ENCODE assay signal across 14 cellular contexts in genomic region chr2:226665306-226665831, GRCh38.
A peak's percentile ranks its signal among the peaks of the same experiment; 100 is the strongest.
DNase-seq lines count a peak whose midpoint lies in the region; TF ChIP-seq lines count a peak whose summit lies in the region.
"Had no signal": no experiment of that assay in that cellular context is flagged by ENCODE, and none has a peak within 500 bp of the region (broad histone marks: within the 10 kb centered on the region; RNA-seq: fewer than 3 reads in every experiment).

No MANE protein-coding gene starts in this region.

- no peak overlapping the region for H3K27ac Mint-ChIP-seq in endodermal cell
- H3K27ac Mint-ChIP-seq: CD8-positive, alpha-beta memory T cell; H9 had no signal

- H3K36me3 ChIP-seq in osteoblast (ENCODE audit: insufficient read depth, low read length), result no peaks in the 10 kb centered on the region
- H3K36me3 ChIP-seq in endodermal cell (ENCODE audit: control insufficient read depth, insufficient read depth, low read length), result no peaks in the 10 kb centered on the region
- H3K36me3 ChIP-seq: BLaER1 had no signal

- no peaks in the 10 kb centered on the region for H3K9me3 Mint-ChIP-seq in endodermal cell
- H3K9me3 Mint-ChIP-seq: CD8-positive, alpha-beta memory T cell had no signal

- H4K20me1 ChIP-seq in osteoblast (ENCODE audit: insufficient read depth, low read length), result no peaks in the 10 kb centered on the region
- H4K20me1 ChIP-seq: BLaER1 had no signal

- 78 to 93% methylated on average over 1 to 3 of the region's 3 CpGs for WGBS in endodermal cell (ENCODE audit: insufficient coverage in 1 of 2, insufficient read length in 1 of 2), 2 experiments

- no peak overlapping the region for H3K4me2 ChIP-seq in osteoblast (ENCODE audit: insufficient read depth, low read length)
- H3K4me2 ChIP-seq: BLaER1 had no signal

- H3K27me3 Mint-ChIP-seq in endodermal cell (ENCODE audit: insufficient read depth), result peaks cover 28% of the 10 kb centered on the region

- H2AFZ ChIP-seq in osteoblast (ENCODE audit: low read length), result no peak overlapping the region

- no peaks in the 10 kb centered on the region for H3K27me3 ChIP-seq in osteoblast (ENCODE audit: insufficient read depth, low read length)
- H3K27me3 ChIP-seq in endodermal cell (ENCODE audit: control insufficient read depth, insufficient read depth, low read length, poor library complexity, severe bottlenecking), result peaks cover 11% of the 10 kb centered on the region
- H3K27me3 ChIP-seq: BLaER1 had no signal

- H3K4me3 ChIP-seq in osteoblast (ENCODE audit: insufficient read depth, low read length) (no peak overlapping the region), endodermal cell (ENCODE audit: low read length) (no peak overlapping the region)
- H3K4me3 ChIP-seq: BLaER1 had no signal

- no peak overlapping the region for H3K9ac ChIP-seq in endodermal cell (ENCODE audit: extremely low read depth, low read length, poor library complexity, severe bottlenecking)
- H3K9ac ChIP-seq: BLaER1 had no signal

- H3K4me1 Mint-ChIP-seq in endodermal cell, result peaks cover 6% of the 10 kb centered on the region
- H3K4me1 Mint-ChIP-seq: CD8-positive, alpha-beta memory T cell had no signal

- H3K79me2 ChIP-seq in osteoblast (ENCODE audit: insufficient read depth, low read length), result no peaks in the 10 kb centered on the region

- H3K4me1 ChIP-seq in osteoblast (ENCODE audit: insufficient read depth, low read length) (peaks cover 18% of the 10 kb centered on the region), endodermal cell (ENCODE audit: control insufficient read depth, insufficient read depth, low read length) (no peaks in the 10 kb centered on the region)
- H3K4me1 ChIP-seq: BLaER1, Caco-2 had no signal

- H3K9me3 ChIP-seq in osteoblast (ENCODE audit: low read depth, low read length) (no peaks in the 10 kb centered on the region), endodermal cell (ENCODE audit: control insufficient read depth, low read length) (no peaks in the 10 kb centered on the region)
- H3K9me3 ChIP-seq: BLaER1, Caco-2 had no signal

- TF ChIP-seq CTCF in 22Rv1 (IDR thresholded peaks at IDR 0.05) (no peak), osteoblast (IDR thresholded peaks at IDR 0.05; ENCODE audit: extremely low read depth, low read depth, low read length) (no peak), endodermal cell (conservative IDR thresholded peaks at IDR 0.05) (no peak)

- H3K4me3 Mint-ChIP-seq in endodermal cell, result no peak overlapping the region
- H3K4me3 Mint-ChIP-seq: CD8-positive, alpha-beta memory T cell; H9 had no signal

- no peaks in the 10 kb centered on the region for H3K36me3 Mint-ChIP-seq in endodermal cell (ENCODE audit: low read depth)
- H3K36me3 Mint-ChIP-seq: CD8-positive, alpha-beta memory T cell had no signal

- DNase-seq in AG20443 (ENCODE audit: low spot score) (peak; percentile 25), LHCN-M2 (ENCODE audit: low read depth) (peak; percentile 59), fibroblast of peridontal ligament (ENCODE audit: extremely low read depth) (peak; percentile 62), osteoblast (ENCODE audit: insufficient read length, low spot score, missing footprints) (no peak), endodermal cell (no peak), substantia nigra (lab: John Stamatoyannopoulos, UW) (no peak)
- DNase-seq in stimulated activated CD4-positive, alpha-beta T cell treated with anti-CD3 and anti-CD28 coated beads, Interleukin-4, amount 100 ng/mL, for 1 hour, result no peak
- DNase-seq: AML-193; Caco-2; CD8-positive, alpha-beta memory T cell; GOT3; H9 had no signal

- H3K27ac ChIP-seq in 22Rv1 (peak overlapping the region; percentile 64; the same call in 1 of the 2 replicates), osteoblast (ENCODE audit: low read depth, low read length) (no peak overlapping the region), endodermal cell (ENCODE audit: low read depth, low read length) (no peak overlapping the region), substantia nigra (ENCODE audit: low read depth, low read length, poor library complexity, severe bottlenecking) (no peak overlapping the region)
- H3K27ac ChIP-seq: BLaER1 had no signal

Comparison
In these comparisons a context has a peak if more than half of its experiments do, and no peak if none do; other contexts are left out.
1. DNase-seq: peak in AG20443 (single experiment), LHCN-M2 (single experiment) and fibroblast of peridontal ligament (single experiment); none in osteoblast (single experiment), endodermal cell (single experiment), stimulated activated CD4-positive, alpha-beta T cell treated with anti-CD3 and anti-CD28 coated beads, Interleukin-4, amount 100 ng/mL, for 1 hour (single experiment) and substantia nigra (0 of 49).